In the genomic region with DNA sequence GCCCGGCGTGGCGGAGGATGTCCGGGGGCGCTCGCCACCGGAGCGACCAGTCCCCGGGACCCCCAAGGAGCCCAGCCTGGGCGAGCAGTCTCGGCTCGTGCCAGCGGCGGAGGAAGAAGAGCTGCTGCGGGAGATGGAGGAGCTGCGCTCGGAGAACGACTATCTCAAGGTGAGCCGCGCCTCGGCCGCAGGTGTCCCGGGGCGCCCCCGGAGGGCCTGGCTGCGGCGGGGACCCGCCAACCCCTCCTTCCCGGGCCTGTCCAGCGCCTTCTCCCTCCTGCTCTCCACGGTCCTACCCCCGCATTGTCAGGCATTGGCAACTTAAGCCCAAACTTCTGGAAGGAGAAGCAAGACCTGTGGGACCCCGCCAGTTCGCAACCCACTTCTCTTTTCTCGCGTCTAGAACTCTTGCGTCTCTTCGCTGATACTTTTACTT, we compare ENCODE assay signal across 9 cellular contexts. TPM values are rescaled to one million over a fixed set of nuclear protein-coding genes. Genes with fewer than 3 reads are reported as not detected.
DNase-seq lines count a peak whose midpoint lies in the region; TF ChIP-seq lines count a peak whose summit lies in the region.
"Had no signal": no experiment of that assay in that cellular context is flagged by ENCODE, and none has a peak within 500 bp of the region (broad histone marks: within the 10 kb centered on the region; RNA-seq: fewer than 3 reads in every experiment).

No MANE protein-coding gene starts in this region.

- H3K27ac ChIP-seq in Peyer's patch: peak overlapping the region in 3 of 4 donors; percentile 77 to 81 (median 77)
- no peak overlapping the region for H3K27ac ChIP-seq in ectodermal cell (ENCODE audit: insufficient read depth, low read depth, low read length, poor library complexity, severe bottlenecking)
- no peak overlapping the region for H3K27ac ChIP-seq in Karpas-422 (ENCODE audit: low read length)
- H3K27ac ChIP-seq: 22Rv1 had no signal

- H3K9ac ChIP-seq in Karpas-422 (ENCODE audit: low read length): no peak overlapping the region

- H3K79me2 ChIP-seq in Karpas-422 (ENCODE audit: low read length): no peaks in the 10 kb centered on the region

- no peak for TF ChIP-seq CTCF in Peyer's patch (IDR thresholded peaks at IDR 0.05)

- WGBS in ectodermal cell, 2 experiments: 1% methylated on average over 38 of the region's 38 CpGs

- H3K9me2 ChIP-seq in Karpas-422 (replicated peaks; ENCODE audit: insufficient read depth, low read length): no peaks in the 10 kb centered on the region

- H3K27me3 ChIP-seq in Peyer's patch: peaks cover 0 to 6% of the 10 kb centered on the region in 2 donors
- H3K27me3 ChIP-seq in ectodermal cell (ENCODE audit: control insufficient read depth, insufficient read depth, low read length, poor library complexity, severe bottlenecking): peaks cover 11% of the 10 kb centered on the region
- H3K27me3 ChIP-seq in neuron (ENCODE audit: insufficient read depth, low read length): peaks cover 9% of the 10 kb centered on the region
- no peaks in the 10 kb centered on the region for H3K27me3 ChIP-seq in Karpas-422 (ENCODE audit: low read length)

- no peak overlapping the region for H3K4me2 ChIP-seq in Karpas-422 (ENCODE audit: low read depth, low read length, poor library complexity, severe bottlenecking)

- TF ChIP-seq POLR2A in Peyer's patch (IDR thresholded peaks at IDR 0.05): no peak

- H3K36me3 ChIP-seq in Peyer's patch (no peaks in the 10 kb centered on the region), ectodermal cell (ENCODE audit: control insufficient read depth, insufficient read depth, low read length) (no peaks in the 10 kb centered on the region), neuron (ENCODE audit: insufficient read depth, low read length) (no peaks in the 10 kb centered on the region), Karpas-422 (ENCODE audit: insufficient read depth, low read length) (no peaks in the 10 kb centered on the region)

- peaks cover 0 to 27% (median 6%) of the 10 kb centered on the region in 4 donors for H3K4me1 ChIP-seq in Peyer's patch
- peaks cover 10% of the 10 kb centered on the region for H3K4me1 ChIP-seq in ectodermal cell (ENCODE audit: control insufficient read depth, insufficient read depth, low read length)
- peaks cover 10% of the 10 kb centered on the region for H3K4me1 ChIP-seq in neuron (ENCODE audit: insufficient read depth, low read length)
- H3K4me1 ChIP-seq in Karpas-422 (ENCODE audit: low read length): peaks cover 7% of the 10 kb centered on the region

- H4K20me1 ChIP-seq in Karpas-422 (ENCODE audit: insufficient read depth, low read depth, low read length): no peaks in the 10 kb centered on the region; the same call in 1 of the 2 replicates

- H3K9me3 ChIP-seq in Peyer's patch (no peaks in the 10 kb centered on the region), ectodermal cell (ENCODE audit: control insufficient read depth, low read length) (no peaks in the 10 kb centered on the region), neuron (ENCODE audit: low read length) (no peaks in the 10 kb centered on the region), Karpas-422 (ENCODE audit: low read length) (no peaks in the 10 kb centered on the region)

- peak; percentile 61 for DNase-seq in DMS 273 (lab: John Stamatoyannopoulos, UW; ENCODE audit: unreplicated experiment)
- DNase-seq in DMS 273 treated with DMSO at 0.1 percent for 48 hours (lab: John Stamatoyannopoulos, UW): no peak
- DNase-seq in Peyer's patch: no peak
- DNase-seq in Karpas-422: no peak
- no peak for DNase-seq in retina
- DNase-seq in SKM-1 (lab: John Stamatoyannopoulos, UW; ENCODE audit: unreplicated experiment): no peak

- H2AFZ ChIP-seq in neuron (ENCODE audit: low read depth, low read length) (peak overlapping the region; percentile 93), Karpas-422 (ENCODE audit: low read length) (no peak overlapping the region)

- H3K4me3 ChIP-seq in Peyer's patch (peak overlapping the region; percentile 49 to 75 (median 73)), ectodermal cell (ENCODE audit: insufficient read depth, low read depth, low read length) (peak overlapping the region; percentile 65), neuron (ENCODE audit: low read length) (peak overlapping the region; percentile 61), Karpas-422 (ENCODE audit: low read length) (no peak overlapping the region)

RNA-seq across cellular contexts. Expression of a gene that starts 1.2 kb away (rescaled TPM):
- total RNA-seq in Peyer's patch: 10 to 100 TPM in 1 of 4 donors, 1 to 10 TPM in 3; 4.2 to 27.2 (median 6.3) TPM
- 32.7 TPM for polyA plus RNA-seq in ectodermal cell (2013, experiment 1 of 4)
- polyA plus RNA-seq in ectodermal cell (2013, experiment 2 of 4): 39.7 TPM
- 24.7 TPM for polyA plus RNA-seq in ectodermal cell (2013, experiment 3 of 4)
- polyA plus RNA-seq in ectodermal cell (2013, experiment 4 of 4): 29.2 TPM
- 0.43 and 2.9 TPM in 2 replicates for total RNA-seq in Karpas-422 (2014; rRNA removed; shearing (Covaris generic); ENCODE audit: low replicate concordance)

Comparison
In these comparisons a context has a peak if more than half of its experiments do, and no peak if none do; other contexts are left out.
1. H3K27ac ChIP-seq: peak in Peyer's patch (3 of 4); none in ectodermal cell (single experiment) and Karpas-422 (single experiment).